In the genomic region with DNA sequence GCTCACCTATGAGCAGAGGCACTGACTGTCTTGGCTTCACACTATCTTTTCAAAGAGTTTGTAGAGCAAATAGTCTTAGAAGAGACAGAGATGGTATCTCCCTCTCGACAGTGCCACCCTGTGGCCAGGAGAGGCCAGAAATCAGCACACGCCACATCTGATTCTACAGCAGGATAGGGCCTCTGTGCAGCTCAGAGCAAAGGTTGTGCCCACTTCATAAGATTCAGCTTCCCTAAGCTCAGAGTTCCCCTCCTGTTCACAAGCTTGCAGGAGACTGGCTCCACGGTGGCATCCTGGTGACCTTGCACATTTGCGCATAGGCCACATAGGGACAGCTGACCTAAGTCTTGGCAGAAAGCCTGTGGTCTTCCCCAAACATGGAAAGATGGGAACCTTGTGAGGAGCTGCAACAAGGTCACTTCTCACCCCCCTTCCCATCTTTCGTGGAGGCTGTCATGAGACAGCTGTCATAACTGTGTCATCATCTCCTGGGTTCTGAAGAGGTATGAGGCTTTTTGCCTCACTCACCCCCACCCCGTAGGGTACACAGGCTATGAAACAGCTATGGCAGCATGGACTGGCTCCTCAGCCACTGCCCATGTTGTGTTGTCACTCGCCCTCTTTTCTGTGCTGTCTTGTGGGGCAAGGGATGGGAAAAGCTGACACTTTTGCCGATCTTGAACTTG, we compare ENCODE assay signal across 8 cellular contexts. TPM values are rescaled to one million over a fixed set of nuclear protein-coding genes. Genes with fewer than 3 reads are reported as not detected.
A peak's percentile ranks its signal among the peaks of the same experiment; 100 is the strongest.
DNase-seq lines count a peak whose midpoint lies in the region; ATAC-seq, FAIRE-seq and TF ChIP-seq lines count a peak whose summit lies in the region.

No MANE protein-coding gene starts in this region.

- intact Hi-C loops in activated CD8-positive, alpha-beta T cell treated with anti-CD3 and anti-CD28 coated beads for 36 hours (cut with micrococcal nuclease) = loop anchor here (2.0 to 5.0 kb wide), 4 partner anchors 117 to 269 kb away; no protein-coding TSS in a partner anchor
- intact Hi-C loops in mucosa of descending colon (cut with DNase I, micrococcal nuclease) = loop anchor here in 1 of 2 donors (5.0 kb wide), 1 partner anchor 119 kb away; no protein-coding TSS in a partner anchor

- no peaks in the 10 kb centered on the region for H3K23me2 ChIP-seq in H1 (ENCODE audit: low read depth, low read length)

- no peaks in the 10 kb centered on the region for H3K27me3 ChIP-seq in H1 (replicated peaks in 1 of 4; ENCODE audit: control insufficient read depth in 3 of 4, extremely low read depth in 1 of 4, insufficient read depth in 3 of 4, low read length in 3 of 4)

- H2BK12ac ChIP-seq in H1 (ENCODE audit: low read depth, low read length) = peak overlapping the region; percentile 27; the same call in 1 of the 2 replicates

- H3K4me1 ChIP-seq in H1 (replicated peaks in 1 of 4; ENCODE audit: control insufficient read depth in 3 of 4, insufficient read depth in 4 of 4, low read length in 3 of 4) (peaks cover 0 to 9% (median 3%) of the 10 kb centered on the region in 4 experiments; a peak in 6 of 7 replicates), mucosa of descending colon (ENCODE audit: low read depth) (no peaks in the 10 kb centered on the region)

- no peaks in the 10 kb centered on the region for H4K20me1 ChIP-seq in H1 (replicated peaks in 1 of 2; ENCODE audit: control insufficient read depth in 1 of 2, insufficient read depth in 2 of 2, low read length in 2 of 2)

- H2AFZ ChIP-seq in H1 (ENCODE audit: low read length) = no peak overlapping the region

- no peak overlapping the region for H3K14ac ChIP-seq in H1 (ENCODE audit: insufficient read length)

- H2BK5ac ChIP-seq in H1 (ENCODE audit: low read depth, low read length) = no peak overlapping the region

- H3K27me3 Mint-ChIP-seq in activated CD8-positive, alpha-beta T cell treated with anti-CD3 and anti-CD28 coated beads for 36 hours = no peaks in the 10 kb centered on the region

- no peak overlapping the region for H3K4me3 Mint-ChIP-seq in activated CD8-positive, alpha-beta T cell treated with anti-CD3 and anti-CD28 coated beads for 36 hours

- peak overlapping the region; percentile 23 for H4K91ac ChIP-seq in H1 (replicated peaks; ENCODE audit: insufficient read length, low read length)

- no peaks in the 10 kb centered on the region for H3K36me3 Mint-ChIP-seq in activated CD8-positive, alpha-beta T cell treated with anti-CD3 and anti-CD28 coated beads for 36 hours (ENCODE audit: low read depth)

- H2BK20ac ChIP-seq in H1 (ENCODE audit: low read length) = peak overlapping the region; percentile 49; the same call in 1 of the 2 replicates

- H3K4me2 ChIP-seq in H1 (ENCODE audit: insufficient read depth in 1 of 2, low read depth in 2 of 2, low read length in 2 of 2) = no peak overlapping the region

- H2AK5ac ChIP-seq in H1 (ENCODE audit: low read depth, low read length) = no peak overlapping the region

- peak in 8 of 14 donors; percentile 3 to 50 (median 12) for DNase-seq in C1 segment of cervical spinal cord (lab: John Stamatoyannopoulos, UW)
- DNase-seq in NCI-H526 (lab: John Stamatoyannopoulos, UW) = peak; percentile 66 to 88
- peak; percentile 88 for DNase-seq in activated CD8-positive, alpha-beta T cell treated with anti-CD3 and anti-CD28 coated beads for 36 hours
- peak; percentile 36 to 82 for DNase-seq in H1 (ENCODE audit: low read depth in 1 of 2, low spot score in 2 of 2)
- DNase-seq in mucosa of descending colon = peak in 2 of 3 donors; percentile 81 to 92
- peak; percentile 35 to 55 for DNase-seq in stimulated activated CD8-positive, alpha-beta memory T cell treated with anti-CD3 and anti-CD28 coated beads, Interleukin-7, amount 100 ng/mL, for 1 hour (ENCODE audit: low read depth in 2 of 2)
- no peak for DNase-seq in NCI-H2081 treated with DMSO at 0.1 percent for 48 hours (lab: John Stamatoyannopoulos, UW)

- peaks cover 7% of the 10 kb centered on the region for H3K4me1 Mint-ChIP-seq in activated CD8-positive, alpha-beta T cell treated with anti-CD3 and anti-CD28 coated beads for 36 hours (ENCODE audit: low read depth)

- WGBS in H1 (ENCODE audit: extremely low coverage in 1 of 2, insufficient coverage in 1 of 2, insufficient read length in 1 of 2, insufficient replicate concordance in 2 of 2, low coverage in 1 of 2, low lambda C conversion rate in 2 of 2, missing lambda C conversion rate in 1 of 2), 2 experiments = 69% methylated on average over 8 of the region's 8 CpGs; no CpG with 5 or more reads in 1 of the 2 experiments

- no peak overlapping the region for H3K9ac ChIP-seq in H1 (replicated peaks in 1 of 4; ENCODE audit: extremely low read depth in 1 of 4, low read depth in 3 of 4, low read length in 3 of 4)

- TF ChIP-seq CTCF in activated CD8-positive, alpha-beta T cell treated with anti-CD3 and anti-CD28 coated beads for 36 hours (IDR thresholded peaks at IDR 0.05) = peak; percentile 76
- TF ChIP-seq CTCF in H1 (IDR thresholded peaks at IDR 0.05; ENCODE audit: control extremely low read depth in 1 of 3, insufficient read depth in 1 of 3, low read depth in 1 of 3, low read length in 3 of 3) (peak; percentile 85 to 97 (median 88)), mucosa of descending colon (IDR thresholded peaks at IDR 0.05) (peak; percentile 42)

- no peak overlapping the region for H3K27ac ChIP-seq in H1 (ENCODE audit: low read depth, low read length)

- no peak overlapping the region for H2BK15ac ChIP-seq in H1 (ENCODE audit: low read length)

- H3K79me2 ChIP-seq in H1 (ENCODE audit: control insufficient read depth in 1 of 2, insufficient read depth in 2 of 2, low read length in 2 of 2) = no peaks in the 10 kb centered on the region

- no peak overlapping the region for H3K4ac ChIP-seq in H1 (replicated peaks; ENCODE audit: insufficient read length, low read depth, low read length)

- POLR2A ChIA-PET in activated CD8-positive, alpha-beta T cell treated with anti-CD3 and anti-CD28 coated beads for 36 hours (lab: Charles Lee) = interaction anchor here (0.6 to 1.6 kb wide), 4 partner anchors 13 to 115 kb away, joined by 3 to 6 read pairs (median 4); no protein-coding TSS in a partner anchor
- POLR2A ChIA-PET in H1 (lab: Charles Lee; ENCODE audit: partially characterized antibody) = interaction anchor here (1.1 to 1.5 kb wide), 3 partner anchors 19 to 117 kb away, joined by 3 to 4 read pairs (median 3); partner anchors contain the start of gene USF1

- no peak for TF ChIP-seq POLR2A in H1 (IDR thresholded peaks at IDR 0.05; ENCODE audit: control extremely low read depth in 1 of 2, low read depth in 2 of 2, low read length in 2 of 2)

- H4K5ac ChIP-seq in H1 (ENCODE audit: insufficient read length, low read depth, low read length) = no peak overlapping the region

- ATAC-seq in GM19468 (IDR thresholded peaks at IDR 0.05; ENCODE audit: extremely low read depth, unreplicated experiment) (peak; percentile 39), mucosa of descending colon (peak; percentile 91)
- peak; percentile 93 for ATAC-seq in activated CD8-positive, alpha-beta T cell treated with anti-CD3 and anti-CD28 coated beads for 36 hours

- H3K9me3 ChIP-seq in H1 (ENCODE audit: insufficient read depth in 2 of 2, low read depth in 1 of 2, low read length in 1 of 2) (no peaks in the 10 kb centered on the region), mucosa of descending colon (no peaks in the 10 kb centered on the region)

- CTCF ChIA-PET in activated CD8-positive, alpha-beta T cell treated with anti-CD3 and anti-CD28 coated beads for 36 hours (lab: Charles Lee) = interaction anchor here (0.6 to 9.7 kb wide), 70 partner anchors 9 to 279 kb away, joined by 3 to 298 read pairs (median 4); partner anchors contain the start of genes CD244, ITLN1 and LY9
- CTCF ChIA-PET in H1 (lab: Charles Lee; ENCODE audit: partially characterized antibody) = interaction anchor here (0.5 to 8.2 kb wide), 62 partner anchors 8 to 544 kb away, joined by 3 to 219 read pairs (median 5); partner anchors contain the start of genes ITLN1, KLHDC9, LY9 and SLAMF7

- FAIRE-seq in H1 (lab: Jason Lieb, UNC) = no peak

- H3K9me3 Mint-ChIP-seq in activated CD8-positive, alpha-beta T cell treated with anti-CD3 and anti-CD28 coated beads for 36 hours = no peaks in the 10 kb centered on the region

- no peak overlapping the region for H3K56ac ChIP-seq in H1 (replicated peaks; ENCODE audit: insufficient read length, low read depth, low read length)

- no peak overlapping the region for H4K8ac ChIP-seq in H1 (ENCODE audit: extremely low read depth, insufficient read depth, low read length)

- peak; percentile 77 to 87 for TF ChIP-seq RAD21 in H1 (IDR thresholded peaks at IDR 0.05 in 1 of 2, conservative IDR thresholded peaks at IDR 0.05 in 1 of 2; ENCODE audit: low read depth in 2 of 2, low read length in 2 of 2)

- no peak overlapping the region for H3K4me3 ChIP-seq in H1 (ENCODE audit: extremely low read depth in 1 of 4, insufficient read depth in 2 of 4, low read depth in 3 of 4, low read length in 4 of 4)
- H3K4me3 ChIP-seq in mucosa of descending colon = no peak overlapping the region

- no peak overlapping the region for H3K18ac ChIP-seq in H1 (ENCODE audit: extremely low read depth, low read length)

- H3K36me3 ChIP-seq in H1 (ENCODE audit: control insufficient read depth in 2 of 4, insufficient read depth in 4 of 4, low read length in 3 of 4) (no peaks in the 10 kb centered on the region), mucosa of descending colon (ENCODE audit: low read depth) (no peaks in the 10 kb centered on the region)

- no peaks in the 10 kb centered on the region for H3K79me1 ChIP-seq in H1 (ENCODE audit: low read depth, low read length)

- no peak overlapping the region for H3K23ac ChIP-seq in H1 (ENCODE audit: insufficient read length)

- H2BK120ac ChIP-seq in H1 (replicated peaks; ENCODE audit: low read depth, low read length) = no peak overlapping the region

- no peak for TF ChIP-seq EP300 in H1 (IDR thresholded peaks at IDR 0.05; ENCODE audit: borderline replicate concordance in 1 of 2, low read depth in 2 of 2, low read length in 2 of 2)

- H3K27ac Mint-ChIP-seq in activated CD8-positive, alpha-beta T cell treated with anti-CD3 and anti-CD28 coated beads for 36 hours = no peak overlapping the region

TF ChIP-seq in H1, 55 proteins besides CTCF, POLR2A, EP300 and RAD21:
- TF ChIP-seq RNF2 (IDR thresholded peaks at IDR 0.05; ENCODE audit: borderline replicate concordance, low read depth, low read length, missing control alignments, poor library complexity, severe bottlenecking) (no peak), JUND (IDR thresholded peaks at IDR 0.05; ENCODE audit: low read length) (0 out of 2 replicates have a peak, but pooled peaks have one; percentile 15)

RNA-seq across cellular contexts. Expression of gene ITLN2, which starts 3.0 kb away (rescaled TPM):
- total RNA-seq in activated CD8-positive, alpha-beta T cell treated with anti-CD3 and anti-CD28 coated beads for 36 hours = not detected
- 4.7 and 5.6 TPM in 2 replicates for total RNA-seq in H1 (2021; fragmentation: NEBNext Ultra II Directional; extraction: Animal tissue kit (Norgen Biotek cat#: 25700))
- 6.3 and 6.8 TPM in 2 replicates for polyA plus RNA-seq in H1 (2011; rRNA removed)
- polyA plus RNA-seq in H1 (2011; cell fraction: cytosol; rRNA removed) = 9.1 TPM
- 8.5 TPM for polyA plus RNA-seq in H1 (2011; cell fraction: nucleus; rRNA removed)
- 4.6 to 6.4 TPM (median 5.9 TPM) in 4 replicates for polyA plus RNA-seq in H1 (2012, experiment 1 of 2)
- 3.2 TPM for polyA plus RNA-seq in H1 (2012, experiment 2 of 2)
- 4.9 TPM for polyA plus RNA-seq in H1 (2013, experiment 1 of 2)
- polyA plus RNA-seq in H1 (2013, experiment 2 of 2) = 5.5 TPM
- polyA minus RNA-seq in H1 (2011; rRNA and poly(A)+ RNA removed) = 7.3 and 9.4 TPM in 2 replicates
- 2.7 TPM for polyA minus RNA-seq in H1 (2011; cell fraction: cytosol; rRNA and poly(A)+ RNA removed)
- 5.1 TPM for polyA minus RNA-seq in H1 (2011; cell fraction: nucleus; rRNA and poly(A)+ RNA removed)
- not detected for total RNA-seq in mucosa of descending colon

Comparison
In these comparisons a context has a peak if more than half of its experiments do, and no peak if none do; other contexts are left out.
1. ATAC-seq: peak in every context shown above with its lines; median percentile 93 in activated CD8-positive, alpha-beta T cell treated with anti-CD3 and anti-CD28 coated beads for 36 hours; 91 in mucosa of descending colon; 39 in GM19468.